In the genomic region with DNA sequence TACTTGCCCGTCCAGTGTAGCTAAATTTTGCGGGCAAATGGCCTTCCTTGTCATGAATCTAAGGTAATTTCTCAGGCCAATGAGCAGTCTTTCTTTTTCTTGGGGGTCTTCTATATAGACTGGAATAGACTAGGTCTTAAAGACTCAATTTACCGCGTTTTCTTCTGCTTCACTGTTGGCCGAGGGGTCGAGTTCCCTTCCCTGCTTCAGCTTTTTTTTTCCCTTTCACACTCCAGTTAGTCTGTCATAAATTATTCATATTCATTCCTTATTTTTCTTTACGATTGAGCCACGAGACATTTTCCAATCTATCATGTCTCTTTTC, we compare ENCODE assay signal across 8 cellular contexts. TPM values are rescaled to one million over a fixed set of nuclear protein-coding genes. Genes with fewer than 3 reads are reported as not detected.
A peak's percentile ranks its signal among the peaks of the same experiment; 100 is the strongest.
DNase-seq lines count a peak whose midpoint lies in the region; ATAC-seq lines count a peak whose summit lies in the region.

No MANE protein-coding gene starts in this region.

- peaks cover 11% of the 10 kb centered on the region for H3K36me3 Mint-ChIP-seq in T-helper 1 cell treated with Interleukin-12 subunit alpha and Interleukin-12 subunit beta and Interleukin-4 antibody, amounts not matched to agents 30 μg/mL and 1 μg/mL, for 36 hours (ENCODE audit: low read depth)
- H3K36me3 Mint-ChIP-seq in activated CD4-positive, alpha-beta memory T cell treated with anti-CD3 and anti-CD28 coated beads for 36 hours: peaks cover 6% of the 10 kb centered on the region

- intact Hi-C loops in activated CD4-positive, alpha-beta memory T cell treated with anti-CD3 and anti-CD28 coated beads for 36 hours (cut with micrococcal nuclease): loop anchor here (1.0 to 5.0 kb wide), 10 partner anchors 70 to 640 kb away; partner anchors contain the start of genes CKAP2, INTS6, SUGT1 and TMEM272

- DNase-seq in T-helper 1 cell: no peak
- no peak for DNase-seq in activated CD4-positive, alpha-beta memory T cell treated with anti-CD3 and anti-CD28 coated beads for 36 hours
- DNase-seq in NCI-H146 (lab: John Stamatoyannopoulos, UW): no peak
- no peak for DNase-seq in NCI-H1930 (lab: John Stamatoyannopoulos, UW)

- H3K9ac ChIP-seq in iPS-18a (ENCODE audit: low read length): peak overlapping the region; percentile 84
- H3K9ac ChIP-seq in stomach smooth muscle (ENCODE audit: low read length in 2 of 2): peak overlapping the region; percentile 85 to 86

- H3K9me3 Mint-ChIP-seq in T-helper 1 cell treated with Interleukin-12 subunit alpha and Interleukin-12 subunit beta and Interleukin-4 antibody, amounts not matched to agents 30 μg/mL and 1 μg/mL, for 36 hours: no peaks in the 10 kb centered on the region
- H3K9me3 Mint-ChIP-seq in activated CD4-positive, alpha-beta memory T cell treated with anti-CD3 and anti-CD28 coated beads for 36 hours: no peaks in the 10 kb centered on the region

- H3K4me1 Mint-ChIP-seq in T-helper 1 cell treated with Interleukin-12 subunit alpha and Interleukin-12 subunit beta and Interleukin-4 antibody, amounts not matched to agents 30 μg/mL and 1 μg/mL, for 36 hours (ENCODE audit: low read depth): peaks cover 9% of the 10 kb centered on the region
- H3K4me1 Mint-ChIP-seq in activated CD4-positive, alpha-beta memory T cell treated with anti-CD3 and anti-CD28 coated beads for 36 hours (ENCODE audit: low read depth): peaks cover 9% of the 10 kb centered on the region

- no peak for ATAC-seq in GM21381 (IDR thresholded peaks at IDR 0.05; ENCODE audit: unreplicated experiment)

- H3K9me3 ChIP-seq in iPS-18a (ENCODE audit: control insufficient read depth, low read depth, low read length) (no peaks in the 10 kb centered on the region), stomach smooth muscle (ENCODE audit: control insufficient read depth in 2 of 2, low read length in 2 of 2) (no peaks in the 10 kb centered on the region)

- H3K27ac Mint-ChIP-seq in T-helper 1 cell treated with Interleukin-12 subunit alpha and Interleukin-12 subunit beta and Interleukin-4 antibody, amounts not matched to agents 30 μg/mL and 1 μg/mL, for 36 hours: peak overlapping the region; percentile 91
- peak overlapping the region; percentile 83 for H3K27ac Mint-ChIP-seq in activated CD4-positive, alpha-beta memory T cell treated with anti-CD3 and anti-CD28 coated beads for 36 hours

- CTCF ChIA-PET in activated CD4-positive, alpha-beta memory T cell treated with anti-CD3 and anti-CD28 coated beads for 36 hours (lab: Charles Lee): interaction anchor here (1.0 to 2.7 kb wide), 7 partner anchors 10 to 190 kb away, joined by 3 to 18 read pairs (median 3); no protein-coding TSS in a partner anchor

- H3K27me3 Mint-ChIP-seq in T-helper 1 cell treated with Interleukin-12 subunit alpha and Interleukin-12 subunit beta and Interleukin-4 antibody, amounts not matched to agents 30 μg/mL and 1 μg/mL, for 36 hours (ENCODE audit: low read depth): peaks cover 34% of the 10 kb centered on the region
- peaks cover 16% of the 10 kb centered on the region for H3K27me3 Mint-ChIP-seq in activated CD4-positive, alpha-beta memory T cell treated with anti-CD3 and anti-CD28 coated beads for 36 hours

- H3K27ac ChIP-seq in iPS-18a (ENCODE audit: low read length) (peak overlapping the region; percentile 11), stomach smooth muscle (ENCODE audit: low read length) (peak overlapping the region; percentile 25)

- POLR2A ChIA-PET in activated CD4-positive, alpha-beta memory T cell treated with anti-CD3 and anti-CD28 coated beads for 36 hours (lab: Charles Lee): no interaction called here

- H3K4me3 ChIP-seq in iPS-18a (ENCODE audit: low read length) (peak overlapping the region; percentile 96), stomach smooth muscle (ENCODE audit: low read length in 2 of 2) (peak overlapping the region; percentile 94 to 99)

- H3K27me3 ChIP-seq in iPS-18a (ENCODE audit: control insufficient read depth, insufficient read depth, low read length) (peaks cover 25% of the 10 kb centered on the region), stomach smooth muscle (ENCODE audit: control insufficient read depth in 1 of 2, insufficient read depth in 2 of 2, low read length in 2 of 2) (no peaks in the 10 kb centered on the region)

- H3K4me1 ChIP-seq in iPS-18a (ENCODE audit: control insufficient read depth, low read depth, low read length) (no peaks in the 10 kb centered on the region), stomach smooth muscle (ENCODE audit: control insufficient read depth, insufficient read depth, low read length) (peaks cover 9% of the 10 kb centered on the region)

- H3K36me3 ChIP-seq in iPS-18a (ENCODE audit: control insufficient read depth, low read depth, low read length) (peaks cover under 1% of the 10 kb centered on the region), stomach smooth muscle (ENCODE audit: control insufficient read depth in 2 of 2, insufficient read depth in 2 of 2, low read length in 2 of 2) (peaks cover 0 to 3% of the 10 kb centered on the region in 2 donors)

- H3K4me3 Mint-ChIP-seq in T-helper 1 cell treated with Interleukin-12 subunit alpha and Interleukin-12 subunit beta and Interleukin-4 antibody, amounts not matched to agents 30 μg/mL and 1 μg/mL, for 36 hours: peak overlapping the region; percentile 99
- H3K4me3 Mint-ChIP-seq in activated CD4-positive, alpha-beta memory T cell treated with anti-CD3 and anti-CD28 coated beads for 36 hours: peak overlapping the region; percentile 99

RNA-seq across cellular contexts. Expression of gene ALG11, which starts 0.3 kb away (rescaled TPM):
- 10 to 100 TPM; 19.0 to 19.5 TPM for total RNA-seq in activated CD4-positive, alpha-beta memory T cell treated with anti-CD3 and anti-CD28 coated beads for 36 hours

RNA-seq across cellular contexts. Expression of gene ATP7B, which starts 1.2 kb away (rescaled TPM):
- total RNA-seq in activated CD4-positive, alpha-beta memory T cell treated with anti-CD3 and anti-CD28 coated beads for 36 hours: 1 to 10 TPM in 1 of 2 experiments, under 1 TPM in 1; 0.86 to 1.5 TPM

RNA-seq across cellular contexts. Expression of gene UTP14C, which starts 12.0 kb away (rescaled TPM):
- 1 to 10 TPM; 6.2 to 6.6 TPM for total RNA-seq in activated CD4-positive, alpha-beta memory T cell treated with anti-CD3 and anti-CD28 coated beads for 36 hours
